ENCODE assay signal across 1 cellular context in genomic region chr12:132190012-132190755, GRCh38.
TF ChIP-seq lines count a peak whose summit lies in the region.

No MANE protein-coding gene starts in this region.

TF ChIP-seq in H1, 55 proteins besides CTCF, POLR2A, EP300 and RAD21:
- TF ChIP-seq EZH2 (IDR thresholded peaks at IDR 0.05; ENCODE audit: low read depth, low read length, severe bottlenecking) = peak; percentile 56
- TF ChIP-seq TBP (IDR thresholded peaks at IDR 0.05; ENCODE audit: low read depth, low read length) = no peak
- 0 out of 4 replicates have a peak, but pooled peaks of 1 of the 2 experiments have one; percentile 35 for TF ChIP-seq HDAC2 (IDR thresholded peaks at IDR 0.05; ENCODE audit: borderline replicate concordance in 1 of 2, low read depth in 2 of 2, low read length in 2 of 2)
- TF ChIP-seq E2F6 (IDR thresholded peaks at IDR 0.05) = peak; percentile 61
- 0 out of 2 replicates have a peak, but pooled peaks have one; percentile 28 for TF ChIP-seq MAX (IDR thresholded peaks at IDR 0.05)
- TF ChIP-seq KDM5A (IDR thresholded peaks at IDR 0.05; ENCODE audit: low read length) = no peak
- no peak for TF ChIP-seq SIRT6 (IDR thresholded peaks at IDR 0.05; ENCODE audit: low read length)
- TF ChIP-seq ATF3 (IDR thresholded peaks at IDR 0.05; ENCODE audit: insufficient read depth, low read depth, low read length) = no peak
- peak; percentile 16; the same call in 1 of the 2 replicates for TF ChIP-seq GABPA (IDR thresholded peaks at IDR 0.05; ENCODE audit: borderline replicate concordance, insufficient read depth, low read length)
- peak; percentile 66; the same call in 1 of the 2 replicates for TF ChIP-seq SUZ12 (IDR thresholded peaks at IDR 0.05; ENCODE audit: low read length)
